12 cellular contexts compared by ENCODE assay signal in the genomic region with DNA sequence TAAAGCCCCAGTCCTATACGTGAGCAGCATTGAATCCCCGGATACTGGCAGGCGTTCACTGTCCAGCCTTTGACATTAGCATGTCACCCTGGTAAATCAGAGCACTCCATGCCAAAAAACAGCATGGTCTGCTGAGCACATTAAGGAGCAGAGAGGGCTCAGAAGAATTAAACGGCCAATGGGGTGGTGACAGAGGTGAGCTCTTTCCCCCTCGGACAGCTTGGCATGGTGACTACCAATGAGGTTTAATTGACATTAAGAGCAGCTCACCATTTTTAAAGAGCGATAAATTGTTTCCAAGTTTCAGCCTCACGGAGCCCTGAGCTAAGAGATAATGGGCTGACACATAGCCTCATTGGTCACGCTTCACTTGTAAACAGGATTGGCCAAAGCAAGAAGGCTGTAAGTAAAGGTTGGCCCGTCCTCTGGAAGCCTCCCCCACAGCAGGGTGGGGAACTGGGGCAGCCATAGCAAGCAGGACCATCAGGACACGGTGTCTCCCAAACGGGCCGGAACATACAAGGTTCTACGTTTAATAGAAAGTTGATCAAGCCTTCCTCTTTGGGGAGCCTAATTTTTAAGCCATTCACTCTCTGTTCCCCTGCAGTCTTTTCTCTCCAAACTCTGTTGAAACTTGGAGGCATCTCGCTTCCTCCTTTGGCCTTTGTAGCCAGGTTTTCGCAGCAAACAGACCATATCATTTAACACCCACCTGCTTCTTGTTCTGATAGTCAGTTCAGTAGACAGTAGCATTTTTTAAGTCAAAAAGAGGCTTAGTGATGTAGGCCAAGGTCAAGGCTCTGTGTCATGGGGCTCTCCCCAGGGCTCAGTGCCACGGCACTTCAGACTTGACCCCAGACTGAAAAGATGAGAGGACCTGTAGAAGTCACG. TPM values are rescaled to one million over a fixed set of nuclear protein-coding genes. Genes with fewer than 3 reads are reported as not detected.
A peak's percentile ranks its signal among the peaks of the same experiment; 100 is the strongest.
DNase-seq lines count a peak whose midpoint lies in the region; ATAC-seq and TF ChIP-seq lines count a peak whose summit lies in the region.
"Had no signal": no experiment of that assay in that cellular context is flagged by ENCODE, and none has a peak within 500 bp of the region (broad histone marks: within the 10 kb centered on the region; RNA-seq: fewer than 3 reads in every experiment).

No MANE protein-coding gene starts in this region.

- H3K27ac ChIP-seq in foreskin keratinocyte: no peak overlapping the region
- H3K27ac ChIP-seq: HL-60 had no signal

- H3K27ac Mint-ChIP-seq in progenitor cell of endocrine pancreas: no peak overlapping the region
- H3K27ac Mint-ChIP-seq: activated naive CD8-positive, alpha-beta T cell treated with anti-CD3 and anti-CD28 coated beads, Interleukin-2, amount 10 ng/mL, durations not matched to agents 7 days and 5 days had no signal

- H3K9me3 Mint-ChIP-seq in progenitor cell of endocrine pancreas (ENCODE audit: low read depth): no peaks in the 10 kb centered on the region
- H3K9me3 Mint-ChIP-seq: activated naive CD8-positive, alpha-beta T cell treated with anti-CD3 and anti-CD28 coated beads, Interleukin-2, amount 10 ng/mL, durations not matched to agents 7 days and 5 days had no signal

- no peaks in the 10 kb centered on the region for H3K27me3 ChIP-seq in foreskin keratinocyte

- H3K27me3 Mint-ChIP-seq in progenitor cell of endocrine pancreas: no peaks in the 10 kb centered on the region
- H3K27me3 Mint-ChIP-seq: activated naive CD8-positive, alpha-beta T cell treated with anti-CD3 and anti-CD28 coated beads, Interleukin-2, amount 10 ng/mL, durations not matched to agents 7 days and 5 days had no signal

- H3K36me3 Mint-ChIP-seq in progenitor cell of endocrine pancreas (ENCODE audit: insufficient read depth): peaks cover 29% of the 10 kb centered on the region

- ATAC-seq in HG03108 (IDR thresholded peaks at IDR 0.05; ENCODE audit: unreplicated experiment): peak; percentile 75
- ATAC-seq in foreskin keratinocyte: no peak

- peak; percentile 30 for DNase-seq in GM19238 (ENCODE audit: insufficient read length, low spot score)
- peak; percentile 53 for DNase-seq in cerebellum (ENCODE audit: low spot score)
- DNase-seq in retina: peak; percentile 65
- DNase-seq in cerebellar nuclear complex (lab: John Stamatoyannopoulos, UW): no peak
- no peak for DNase-seq in progenitor cell of endocrine pancreas (ENCODE audit: low spot score, unreplicated experiment)
- DNase-seq in foreskin keratinocyte: no peak
- DNase-seq in central memory CD4-positive, alpha-beta T cell: no peak
- DNase-seq: activated CD4-positive, CD25-positive, alpha-beta regulatory T cell treated with anti-CD3 and anti-CD28 coated beads, Interleukin-2, amount 50 U/mL, for 72 hours; activated naive CD8-positive, alpha-beta T cell treated with anti-CD3 and anti-CD28 coated beads, Interleukin-2, amount 10 ng/mL, durations not matched to agents 7 days and 5 days had no signal

- H3K4me3 Mint-ChIP-seq in progenitor cell of endocrine pancreas (ENCODE audit: low read depth): no peak overlapping the region
- H3K4me3 Mint-ChIP-seq: activated naive CD8-positive, alpha-beta T cell treated with anti-CD3 and anti-CD28 coated beads, Interleukin-2, amount 10 ng/mL, durations not matched to agents 7 days and 5 days had no signal

- no peaks in the 10 kb centered on the region for H3K4me1 ChIP-seq in foreskin keratinocyte

- TF ChIP-seq CTCF in progenitor cell of endocrine pancreas (IDR thresholded peaks at IDR 0.05; ENCODE audit: unreplicated experiment) (no peak), foreskin keratinocyte (conservative IDR thresholded peaks at IDR 0.05) (no peak)

- peaks cover 3% of the 10 kb centered on the region for H3K4me1 Mint-ChIP-seq in progenitor cell of endocrine pancreas (ENCODE audit: low read depth)
- H3K4me1 Mint-ChIP-seq: activated naive CD8-positive, alpha-beta T cell treated with anti-CD3 and anti-CD28 coated beads, Interleukin-2, amount 10 ng/mL, durations not matched to agents 7 days and 5 days had no signal

RNA-seq across cellular contexts. Expression of a gene that starts 25.9 kb away (rescaled TPM):
- total RNA-seq in cerebellum (not detected), progenitor cell of endocrine pancreas (not detected in 2 replicates), foreskin keratinocyte (not detected in 2 replicates)
- polyA plus RNA-seq in foreskin keratinocyte: not detected in 2 replicates
- total RNA-seq: activated naive CD8-positive, alpha-beta T cell treated with anti-CD3 and anti-CD28 coated beads, Interleukin-2, amount 10 ng/mL, durations not matched to agents 7 days and 5 days had no signal
- polyA plus RNA-seq: liver had no signal

RNA-seq across cellular contexts. Expression of a gene that starts 35.7 kb away (rescaled TPM):
- total RNA-seq in cerebellum: 35.7 TPM
- 113 TPM in 2 replicates for total RNA-seq in progenitor cell of endocrine pancreas
- total RNA-seq in foreskin keratinocyte: 34.1 and 35.0 TPM in 2 replicates
- 13.2 and 13.3 TPM in 2 replicates for polyA plus RNA-seq in foreskin keratinocyte

Comparison
In these comparisons a context has a peak if more than half of its experiments do, and no peak if none do; other contexts are left out.
1. DNase-seq: peak in GM19238 (single experiment), cerebellum (single experiment) and retina (single experiment); none in cerebellar nuclear complex (0 of 2), progenitor cell of endocrine pancreas (single experiment), foreskin keratinocyte (0 of 2) and central memory CD4-positive, alpha-beta T cell (single experiment).